Comparison of ENCODE assay signal across 1 cellular context in the genomic region with DNA sequence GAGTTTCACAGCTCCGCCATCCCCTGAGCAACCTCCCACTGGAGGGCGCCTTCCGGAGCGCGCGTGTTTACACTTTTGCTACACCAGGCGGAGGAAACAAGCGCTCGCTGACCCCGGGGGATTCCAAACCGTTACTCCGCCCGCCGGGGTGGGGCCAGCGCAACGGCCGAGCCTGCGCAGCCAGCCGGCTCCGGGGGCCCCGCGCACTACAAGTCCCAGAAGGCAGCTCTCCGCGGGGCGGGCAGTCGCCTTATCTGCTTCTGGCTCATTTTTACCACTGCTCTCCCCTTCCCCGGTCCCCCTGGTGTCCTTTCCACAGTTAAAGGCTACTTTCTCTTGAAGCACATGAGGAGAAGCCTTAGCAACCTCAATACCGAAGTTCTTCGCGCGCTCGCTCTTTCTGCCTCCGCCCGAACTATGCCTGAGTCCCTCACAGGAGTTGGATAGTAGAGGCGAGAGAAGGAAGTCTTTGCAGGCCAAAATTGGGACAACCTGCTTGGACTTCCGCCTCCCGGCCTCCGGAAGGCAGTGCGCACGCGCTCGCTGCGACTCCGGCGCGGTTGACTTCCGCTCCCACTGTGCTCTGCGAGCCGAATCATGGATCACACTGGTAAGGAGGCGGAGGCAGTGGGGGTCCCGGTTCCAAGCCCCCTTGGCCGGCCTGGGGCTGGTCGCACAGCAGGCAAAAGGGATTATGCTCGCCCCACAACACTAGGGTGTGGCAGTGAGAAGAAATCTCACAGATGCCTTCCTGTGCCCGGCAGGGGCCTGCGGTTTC.
A peak's percentile ranks its signal among the peaks of the same experiment; 100 is the strongest.
TF ChIP-seq lines count a peak whose summit lies in the region.

A gene with protein sequence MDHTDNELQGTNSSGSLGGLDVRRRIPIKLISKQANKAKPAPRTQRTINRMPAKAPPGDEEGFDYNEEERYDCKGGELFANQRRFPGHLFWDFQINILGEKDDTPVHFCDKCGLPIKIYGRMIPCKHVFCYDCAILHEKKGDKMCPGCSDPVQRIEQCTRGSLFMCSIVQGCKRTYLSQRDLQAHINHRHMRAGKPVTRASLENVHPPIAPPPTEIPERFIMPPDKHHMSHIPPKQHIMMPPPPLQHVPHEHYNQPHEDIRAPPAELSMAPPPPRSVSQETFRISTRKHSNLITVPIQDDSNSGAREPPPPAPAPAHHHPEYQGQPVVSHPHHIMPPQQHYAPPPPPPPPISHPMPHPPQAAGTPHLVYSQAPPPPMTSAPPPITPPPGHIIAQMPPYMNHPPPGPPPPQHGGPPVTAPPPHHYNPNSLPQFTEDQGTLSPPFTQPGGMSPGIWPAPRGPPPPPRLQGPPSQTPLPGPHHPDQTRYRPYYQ (plus strand): TSS at position 576 of the 778 bp plus-strand sequence. CDS start 22 bp downstream, at position 598.

TF ChIP-seq in K562, 482 proteins besides CTCF, POLR2A, EP300 and RAD21 (continued from another document and continues in another):
- TF ChIP-seq POLR2G (IDR thresholded peaks at IDR 0.05; ENCODE audit: low read depth, low read length), result peak; percentile 94
- no peak; the same call in 1 of the 2 replicates for TF ChIP-seq ZNF589 (CRISPR knock-in tag; IDR thresholded peaks at IDR 0.05; ENCODE audit: low read depth)
- TF ChIP-seq SRSF9 (IDR thresholded peaks at IDR 0.05; ENCODE audit: borderline replicate concordance, low read depth, low read length), result no peak
- peak; percentile 93 to 97 for TF ChIP-seq FOXA3 (CRISPR knock-in tag; conservative IDR thresholded peaks at IDR 0.05 in 1 of 2, IDR thresholded peaks at IDR 0.05 in 1 of 2)
- TF ChIP-seq MTA3 (IDR thresholded peaks at IDR 0.05; ENCODE audit: borderline replicate concordance), result peak; percentile 87; the same call in 1 of the 2 replicates
- TF ChIP-seq FOXK1 (CRISPR knock-in tag; IDR thresholded peaks at IDR 0.05; ENCODE audit: borderline replicate concordance), result peak; percentile 99
- 0 out of 2 replicates have a peak, but pooled peaks have one; percentile 80 for TF ChIP-seq ZNF584 (CRISPR knock-in tag; IDR thresholded peaks at IDR 0.05; ENCODE audit: low read depth)
- TF ChIP-seq ZNF347 (CRISPR knock-in tag; IDR thresholded peaks at IDR 0.05; ENCODE audit: low read depth), result no peak
- TF ChIP-seq HNRNPL (IDR thresholded peaks at IDR 0.05; ENCODE audit: low read depth, low read length), result no peak
- TF ChIP-seq, protein P1, sequence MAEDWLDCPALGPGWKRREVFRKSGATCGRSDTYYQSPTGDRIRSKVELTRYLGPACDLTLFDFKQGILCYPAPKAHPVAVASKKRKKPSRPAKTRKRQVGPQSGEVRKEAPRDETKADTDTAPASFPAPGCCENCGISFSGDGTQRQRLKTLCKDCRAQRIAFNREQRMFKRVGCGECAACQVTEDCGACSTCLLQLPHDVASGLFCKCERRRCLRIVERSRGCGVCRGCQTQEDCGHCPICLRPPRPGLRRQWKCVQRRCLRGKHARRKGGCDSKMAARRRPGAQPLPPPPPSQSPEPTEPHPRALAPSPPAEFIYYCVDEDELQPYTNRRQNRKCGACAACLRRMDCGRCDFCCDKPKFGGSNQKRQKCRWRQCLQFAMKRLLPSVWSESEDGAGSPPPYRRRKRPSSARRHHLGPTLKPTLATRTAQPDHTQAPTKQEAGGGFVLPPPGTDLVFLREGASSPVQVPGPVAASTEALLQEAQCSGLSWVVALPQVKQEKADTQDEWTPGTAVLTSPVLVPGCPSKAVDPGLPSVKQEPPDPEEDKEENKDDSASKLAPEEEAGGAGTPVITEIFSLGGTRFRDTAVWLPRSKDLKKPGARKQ (CRISPR knock-in tag; IDR thresholded peaks at IDR 0.05), result no peak
- TF ChIP-seq ZNF76 (CRISPR knock-in tag; IDR thresholded peaks at IDR 0.05; ENCODE audit: borderline replicate concordance), result peak; percentile 46; the same call in 1 of the 2 replicates
- TF ChIP-seq, protein P2, sequence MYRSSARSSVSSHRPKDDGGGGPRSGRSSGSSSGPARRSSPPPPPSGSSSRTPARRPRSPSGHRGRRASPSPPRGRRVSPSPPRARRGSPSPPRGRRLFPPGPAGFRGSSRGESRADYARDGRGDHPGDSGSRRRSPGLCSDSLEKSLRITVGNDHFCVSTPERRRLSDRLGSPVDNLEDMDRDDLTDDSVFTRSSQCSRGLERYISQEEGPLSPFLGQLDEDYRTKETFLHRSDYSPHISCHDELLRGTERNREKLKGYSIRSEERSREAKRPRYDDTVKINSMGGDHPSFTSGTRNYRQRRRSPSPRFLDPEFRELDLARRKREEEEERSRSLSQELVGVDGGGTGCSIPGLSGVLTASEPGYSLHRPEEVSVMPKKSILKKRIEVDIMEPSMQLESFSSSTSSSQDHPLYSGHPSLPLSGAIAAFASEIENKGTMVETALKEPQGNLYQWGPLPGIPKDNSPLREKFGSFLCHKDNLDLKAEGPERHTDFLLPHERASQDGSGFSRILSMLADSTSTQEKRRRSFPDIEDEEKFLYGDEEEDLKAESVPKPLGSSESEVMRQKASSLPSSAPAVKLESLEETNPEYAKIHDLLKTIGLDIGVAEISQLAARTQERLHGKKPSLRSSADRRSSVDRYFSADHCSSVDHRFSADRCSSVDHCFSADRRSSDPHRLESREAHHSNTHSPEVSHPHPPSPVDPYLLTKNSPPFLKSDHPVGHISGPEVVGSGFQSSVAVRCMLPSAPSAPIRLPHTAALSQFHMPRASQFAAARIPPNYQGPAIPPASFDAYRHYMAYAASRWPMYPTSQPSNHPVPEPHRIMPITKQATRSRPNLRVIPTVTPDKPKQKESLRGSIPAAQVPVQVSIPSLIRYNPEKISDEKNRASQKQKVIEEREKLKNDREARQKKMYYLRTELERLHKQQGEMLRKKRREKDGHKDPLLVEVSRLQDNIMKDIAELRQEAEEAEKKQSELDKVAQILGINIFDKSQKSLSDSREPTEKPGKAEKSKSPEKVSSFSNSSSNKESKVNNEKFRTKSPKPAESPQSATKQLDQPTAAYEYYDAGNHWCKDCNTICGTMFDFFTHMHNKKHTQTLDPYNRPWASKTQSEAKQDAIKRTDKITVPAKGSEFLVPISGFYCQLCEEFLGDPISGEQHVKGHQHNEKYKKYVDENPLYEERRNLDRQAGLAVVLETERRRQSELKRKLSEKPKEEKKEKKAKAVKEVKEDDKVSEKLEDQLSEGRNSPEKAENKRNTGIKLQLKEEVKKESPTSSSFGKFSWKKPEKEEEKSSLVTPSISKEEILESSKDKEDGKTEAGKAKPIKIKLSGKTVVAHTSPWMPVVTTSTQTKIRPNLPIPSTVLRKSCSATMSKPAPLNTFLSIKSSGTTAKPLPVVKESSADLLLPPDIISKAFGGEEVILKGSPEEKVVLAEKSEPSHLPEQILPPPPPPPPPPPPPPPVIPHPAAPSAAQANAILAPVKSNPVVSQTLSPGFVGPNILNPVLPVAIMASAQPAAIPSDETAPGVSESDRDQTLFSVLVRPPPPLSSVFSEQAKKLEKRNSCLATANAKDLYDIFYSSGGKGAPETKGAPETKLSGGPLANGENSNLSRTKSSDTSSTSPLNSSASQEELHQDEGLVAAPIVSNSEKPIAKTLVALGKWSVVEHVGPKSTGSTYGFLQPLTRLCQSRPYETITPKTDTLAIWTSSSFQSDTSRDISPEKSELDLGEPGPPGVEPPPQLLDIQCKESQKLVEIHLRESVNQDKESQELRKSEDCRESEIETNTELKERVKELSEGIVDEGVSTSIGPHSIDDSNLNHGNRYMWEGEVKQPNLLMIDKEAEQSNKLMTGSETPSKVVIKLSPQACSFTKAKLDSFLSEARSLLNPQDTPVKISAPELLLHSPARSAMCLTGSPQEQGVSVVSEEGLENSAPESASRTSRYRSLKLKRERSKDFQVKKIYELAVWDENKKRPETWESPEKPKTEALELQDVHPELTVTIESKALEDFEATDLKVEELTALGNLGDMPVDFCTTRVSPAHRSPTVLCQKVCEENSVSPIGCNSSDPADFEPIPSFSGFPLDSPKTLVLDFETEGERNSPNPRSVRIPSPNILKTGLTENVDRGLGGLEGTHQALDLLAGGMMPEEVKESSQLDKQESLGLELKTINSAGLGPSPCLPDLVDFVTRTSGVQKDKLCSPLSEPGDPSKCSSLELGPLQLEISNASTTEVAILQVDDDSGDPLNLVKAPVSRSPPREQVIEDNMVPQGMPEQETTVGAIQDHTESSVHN (IDR thresholded peaks at IDR 0.05; ENCODE audit: borderline replicate concordance in 1 of 2, low read depth in 1 of 2), result 0 out of 4 replicates have a peak, but pooled peaks of 1 of the 2 experiments have one; percentile 10
- TF ChIP-seq ARID1B (IDR thresholded peaks at IDR 0.05), result peak; percentile 56; the same call in 1 of the 2 replicates
- TF ChIP-seq ETV1 (tag; conservative IDR thresholded peaks at IDR 0.05; ENCODE audit: low read depth), result peak; percentile 89; the same call in 1 of the 2 replicates
- TF ChIP-seq, protein P3, sequence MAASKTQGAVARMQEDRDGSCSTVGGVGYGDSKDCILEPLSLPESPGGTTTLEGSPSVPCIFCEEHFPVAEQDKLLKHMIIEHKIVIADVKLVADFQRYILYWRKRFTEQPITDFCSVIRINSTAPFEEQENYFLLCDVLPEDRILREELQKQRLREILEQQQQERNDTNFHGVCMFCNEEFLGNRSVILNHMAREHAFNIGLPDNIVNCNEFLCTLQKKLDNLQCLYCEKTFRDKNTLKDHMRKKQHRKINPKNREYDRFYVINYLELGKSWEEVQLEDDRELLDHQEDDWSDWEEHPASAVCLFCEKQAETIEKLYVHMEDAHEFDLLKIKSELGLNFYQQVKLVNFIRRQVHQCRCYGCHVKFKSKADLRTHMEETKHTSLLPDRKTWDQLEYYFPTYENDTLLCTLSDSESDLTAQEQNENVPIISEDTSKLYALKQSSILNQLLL (CRISPR knock-in tag; IDR thresholded peaks at IDR 0.05; ENCODE audit: borderline replicate concordance), result no peak
- peak; percentile 80 for TF ChIP-seq ZKSCAN1 (IDR thresholded peaks at IDR 0.05; ENCODE audit: low read depth, low read length)
- no peak for TF ChIP-seq TAL1 (IDR thresholded peaks at IDR 0.05)
- TF ChIP-seq KLF10 (CRISPR knock-in tag; IDR thresholded peaks at IDR 0.05), result no peak
- peak in 2 of 3 experiments; percentile 78 to 88 for TF ChIP-seq YY1 (IDR thresholded peaks at IDR 0.05; ENCODE audit: borderline replicate concordance in 1 of 3, control insufficient read depth in 1 of 3, extremely low read depth in 1 of 3, insufficient read depth in 3 of 3, insufficient read length in 1 of 3, insufficient replicate concordance in 2 of 3, low read depth in 1 of 3, low read length in 2 of 3)
- no peak for TF ChIP-seq ESRRB (CRISPR knock-in tag; IDR thresholded peaks at IDR 0.05; ENCODE audit: borderline replicate concordance)
- TF ChIP-seq, protein P4, sequence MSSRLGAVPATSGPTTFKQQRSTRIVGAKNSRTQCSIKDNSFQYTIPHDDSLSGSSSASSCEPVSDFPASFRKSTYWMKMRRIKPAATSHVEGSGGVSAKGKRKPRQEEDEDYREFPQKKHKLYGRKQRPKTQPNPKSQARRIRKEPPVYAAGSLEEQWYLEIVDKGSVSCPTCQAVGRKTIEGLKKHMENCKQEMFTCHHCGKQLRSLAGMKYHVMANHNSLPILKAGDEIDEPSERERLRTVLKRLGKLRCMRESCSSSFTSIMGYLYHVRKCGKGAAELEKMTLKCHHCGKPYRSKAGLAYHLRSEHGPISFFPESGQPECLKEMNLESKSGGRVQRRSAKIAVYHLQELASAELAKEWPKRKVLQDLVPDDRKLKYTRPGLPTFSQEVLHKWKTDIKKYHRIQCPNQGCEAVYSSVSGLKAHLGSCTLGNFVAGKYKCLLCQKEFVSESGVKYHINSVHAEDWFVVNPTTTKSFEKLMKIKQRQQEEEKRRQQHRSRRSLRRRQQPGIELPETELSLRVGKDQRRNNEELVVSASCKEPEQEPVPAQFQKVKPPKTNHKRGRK (tag; IDR thresholded peaks at IDR 0.05), result no peak
- no peak for TF ChIP-seq PRMT5 (CRISPR knock-in tag; IDR thresholded peaks at IDR 0.05)
- TF ChIP-seq, protein P5, sequence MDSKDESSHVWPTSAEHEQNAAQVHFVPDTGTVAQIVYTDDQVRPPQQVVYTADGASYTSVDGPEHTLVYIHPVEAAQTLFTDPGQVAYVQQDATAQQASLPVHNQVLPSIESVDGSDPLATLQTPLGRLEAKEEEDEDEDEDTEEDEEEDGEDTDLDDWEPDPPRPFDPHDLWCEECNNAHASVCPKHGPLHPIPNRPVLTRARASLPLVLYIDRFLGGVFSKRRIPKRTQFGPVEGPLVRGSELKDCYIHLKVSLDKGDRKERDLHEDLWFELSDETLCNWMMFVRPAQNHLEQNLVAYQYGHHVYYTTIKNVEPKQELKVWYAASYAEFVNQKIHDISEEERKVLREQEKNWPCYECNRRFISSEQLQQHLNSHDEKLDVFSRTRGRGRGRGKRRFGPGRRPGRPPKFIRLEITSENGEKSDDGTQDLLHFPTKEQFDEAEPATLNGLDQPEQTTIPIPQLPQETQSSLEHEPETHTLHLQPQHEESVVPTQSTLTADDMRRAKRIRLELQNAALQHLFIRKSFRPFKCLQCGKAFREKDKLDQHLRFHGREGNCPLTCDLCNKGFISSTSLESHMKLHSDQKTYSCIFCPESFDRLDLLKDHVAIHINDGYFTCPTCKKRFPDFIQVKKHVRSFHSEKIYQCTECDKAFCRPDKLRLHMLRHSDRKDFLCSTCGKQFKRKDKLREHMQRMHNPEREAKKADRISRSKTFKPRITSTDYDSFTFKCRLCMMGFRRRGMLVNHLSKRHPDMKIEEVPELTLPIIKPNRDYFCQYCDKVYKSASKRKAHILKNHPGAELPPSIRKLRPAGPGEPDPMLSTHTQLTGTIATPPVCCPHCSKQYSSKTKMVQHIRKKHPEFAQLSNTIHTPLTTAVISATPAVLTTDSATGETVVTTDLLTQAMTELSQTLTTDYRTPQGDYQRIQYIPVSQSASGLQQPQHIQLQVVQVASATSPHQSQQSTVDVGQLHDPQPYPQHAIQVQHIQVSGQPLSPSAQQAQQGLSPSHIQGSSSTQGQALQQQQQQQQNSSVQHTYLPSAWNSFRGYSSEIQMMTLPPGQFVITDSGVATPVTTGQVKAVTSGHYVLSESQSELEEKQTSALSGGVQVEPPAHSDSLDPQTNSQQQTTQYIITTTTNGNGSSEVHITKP (IDR thresholded peaks at IDR 0.05; ENCODE audit: partially characterized antibody), result peak; percentile 94
- peak; percentile 50 for TF ChIP-seq DACH1 (IDR thresholded peaks at IDR 0.05; ENCODE audit: partially characterized antibody)
- TF ChIP-seq, protein P6, sequence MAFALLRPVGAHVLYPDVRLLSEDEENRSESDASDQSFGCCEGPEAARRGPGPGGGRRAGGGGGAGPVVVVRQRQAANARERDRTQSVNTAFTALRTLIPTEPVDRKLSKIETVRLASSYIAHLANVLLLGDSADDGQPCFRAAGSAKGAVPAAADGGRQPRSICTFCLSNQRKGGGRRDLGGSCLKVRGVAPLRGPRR (CRISPR knock-in tag; IDR thresholded peaks at IDR 0.05), result no peak
- no peak for TF ChIP-seq MIER1 (IDR thresholded peaks at IDR 0.05; ENCODE audit: low read depth)
- TF ChIP-seq CSDE1 (IDR thresholded peaks at IDR 0.05), result 0 out of 4 replicates have a peak, but pooled peaks of 1 of the 2 experiments have one; percentile 28
- peak; percentile 69 for TF ChIP-seq CREB1 (IDR thresholded peaks at IDR 0.05)
- TF ChIP-seq CREB1 (CRISPR knock-in tag; IDR thresholded peaks at IDR 0.05), result peak; percentile 65
- TF ChIP-seq FOXJ3 (CRISPR knock-in tag; IDR thresholded peaks at IDR 0.05), result peak; percentile 43; the same call in 1 of the 2 replicates
- TF ChIP-seq, protein P7, sequence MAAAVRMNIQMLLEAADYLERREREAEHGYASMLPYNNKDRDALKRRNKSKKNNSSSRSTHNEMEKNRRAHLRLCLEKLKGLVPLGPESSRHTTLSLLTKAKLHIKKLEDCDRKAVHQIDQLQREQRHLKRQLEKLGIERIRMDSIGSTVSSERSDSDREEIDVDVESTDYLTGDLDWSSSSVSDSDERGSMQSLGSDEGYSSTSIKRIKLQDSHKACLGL (CRISPR knock-in tag; IDR thresholded peaks at IDR 0.05; ENCODE audit: borderline replicate concordance, poor library complexity, severe bottlenecking), result peak; percentile 3
- peak; percentile 35 to 84 for TF ChIP-seq SIN3A (IDR thresholded peaks at IDR 0.05; ENCODE audit: borderline replicate concordance in 2 of 2, control insufficient read depth in 1 of 2, low read depth in 2 of 2, low read length in 2 of 2)
- TF ChIP-seq GABPB2 (CRISPR knock-in tag; conservative IDR thresholded peaks at IDR 0.05), result no peak
- no peak for TF ChIP-seq BDP1 (IDR thresholded peaks at IDR 0.05; ENCODE audit: insufficient read depth, insufficient read length)
- peak; percentile 96 for TF ChIP-seq ZFX (CRISPR knock-in tag; IDR thresholded peaks at IDR 0.05)
- TF ChIP-seq ELF1 (tag; IDR thresholded peaks at IDR 0.05), result peak; percentile 99
